In genomic region chr13:77715233-77715891, GRCh38 we compare ENCODE assay signal across 1 cellular context.
A peak's percentile ranks its signal among the peaks of the same experiment; 100 is the strongest.
TF ChIP-seq lines count a peak whose summit lies in the region.

No MANE protein-coding gene starts in this region.

TF ChIP-seq in GM12878, 131 proteins besides CTCF, POLR2A, EP300 and RAD21 (continued from another document):
- no peak for TF ChIP-seq E2F8 (IDR thresholded peaks at IDR 0.05; ENCODE audit: low read depth, partially characterized antibody)
- TF ChIP-seq SPI1 (IDR thresholded peaks at IDR 0.05; ENCODE audit: borderline replicate concordance, insufficient read depth, low read depth, low read length): no peak
- TF ChIP-seq IRF3 (IDR thresholded peaks at IDR 0.05): no peak
- TF ChIP-seq POLR2AphosphoS2 (IDR thresholded peaks at IDR 0.05; ENCODE audit: low read depth, low read length): no peak
- TF ChIP-seq RUNX3 (IDR thresholded peaks at IDR 0.05; ENCODE audit: low read length): peak; percentile 75; the same call in 1 of the 2 replicates
- no peak for TF ChIP-seq DPF2 (IDR thresholded peaks at IDR 0.05)
- TF ChIP-seq MTA2 (IDR thresholded peaks at IDR 0.05; ENCODE audit: low read depth): peak; percentile 50
- TF ChIP-seq MXI1 (IDR thresholded peaks at IDR 0.05; ENCODE audit: low read depth, low read length): no peak
- TF ChIP-seq STAT3 (IDR thresholded peaks at IDR 0.05; ENCODE audit: low read depth, low read length): no peak
- no peak for TF ChIP-seq HDAC6 (IDR thresholded peaks at IDR 0.05; ENCODE audit: unreplicated experiment)
- TF ChIP-seq ATF2 (IDR thresholded peaks at IDR 0.05; ENCODE audit: low read length): 0 out of 2 replicates have a peak, but pooled peaks have one; percentile 24
- TF ChIP-seq MEF2B (IDR thresholded peaks at IDR 0.05; ENCODE audit: partially characterized antibody, poor library complexity, severe bottlenecking): peak; percentile 63
- TF ChIP-seq JUNB (IDR thresholded peaks at IDR 0.05): peak; percentile 62; the same call in 1 of the 2 replicates
- no peak for TF ChIP-seq EZH2 (IDR thresholded peaks at IDR 0.05; ENCODE audit: borderline replicate concordance, control insufficient read depth, low read depth, low read length)
- no peak for TF ChIP-seq KDM1A (IDR thresholded peaks at IDR 0.05; ENCODE audit: borderline replicate concordance)
- no peak for TF ChIP-seq TAF1 (IDR thresholded peaks at IDR 0.05; ENCODE audit: borderline replicate concordance, low read depth, low read length)
- TF ChIP-seq BACH1 (IDR thresholded peaks at IDR 0.05; ENCODE audit: borderline replicate concordance): no peak
- peak in 1 of 2 experiments; percentile 59; a peak in 1 of 4 replicates for TF ChIP-seq SRF (IDR thresholded peaks at IDR 0.05; ENCODE audit: low read depth in 2 of 2, low read length in 2 of 2)
- TF ChIP-seq NFIC (IDR thresholded peaks at IDR 0.05; ENCODE audit: low read depth, low read length): peak; percentile 64; the same call in 1 of the 2 replicates
- peak; percentile 68 for TF ChIP-seq MEF2A (IDR thresholded peaks at IDR 0.05; ENCODE audit: insufficient read depth, low read depth, low read length)
- no peak for TF ChIP-seq CBX5 (IDR thresholded peaks at IDR 0.05; ENCODE audit: low read depth)
- TF ChIP-seq USF2 (IDR thresholded peaks at IDR 0.05; ENCODE audit: borderline replicate concordance, low read depth, low read length): no peak
- peak; percentile 12; the same call in 1 of the 2 replicates for TF ChIP-seq RELB (IDR thresholded peaks at IDR 0.05; ENCODE audit: low read depth)
- TF ChIP-seq ZBED1 (IDR thresholded peaks at IDR 0.05; ENCODE audit: borderline replicate concordance): no peak
- peak; percentile 65; the same call in 1 of the 2 replicates for TF ChIP-seq PKNOX1 (IDR thresholded peaks at IDR 0.05)
- TF ChIP-seq ZNF687 (IDR thresholded peaks at IDR 0.05): no peak
- TF ChIP-seq ELK1 (IDR thresholded peaks at IDR 0.05; ENCODE audit: low read depth, low read length): no peak
- no peak for TF ChIP-seq JUND (IDR thresholded peaks at IDR 0.05; ENCODE audit: low read depth, low read length)
- TF ChIP-seq MYB (IDR thresholded peaks at IDR 0.05; ENCODE audit: borderline replicate concordance, low read depth, low read length): no peak
- no peak for TF ChIP-seq SMC3 (IDR thresholded peaks at IDR 0.05; ENCODE audit: borderline replicate concordance, low read length)
- TF ChIP-seq YBX1 (IDR thresholded peaks at IDR 0.05): no peak
- TF ChIP-seq RB1 (IDR thresholded peaks at IDR 0.05; ENCODE audit: borderline replicate concordance): no peak
- TF ChIP-seq MLLT1 (IDR thresholded peaks at IDR 0.05): no peak
- no peak for TF ChIP-seq CREM (IDR thresholded peaks at IDR 0.05; ENCODE audit: low read depth)
- TF ChIP-seq GATAD2B (conservative IDR thresholded peaks at IDR 0.05; ENCODE audit: low read depth): no peak
- no peak for TF ChIP-seq TCF3 (IDR thresholded peaks at IDR 0.05; ENCODE audit: borderline replicate concordance, insufficient read depth, low read depth, low read length)
- no peak for TF ChIP-seq FOXK2 (IDR thresholded peaks at IDR 0.05)
- TF ChIP-seq IKZF2 (IDR thresholded peaks at IDR 0.05): peak in 1 of 2 experiments; percentile 30; a peak in 1 of 4 replicates
- TF ChIP-seq IKZF1 (conservative IDR thresholded peaks at IDR 0.05): no peak
TF ChIP-seq in GM12878: peak in this region for 11.
